23 cellular contexts compared by ENCODE assay signal in genomic region chr5:1769752-1770442, GRCh38. TPM values are rescaled to one million over a fixed set of nuclear protein-coding genes. Genes with fewer than 3 reads are reported as not detected.
DNase-seq lines count a peak whose midpoint lies in the region; ATAC-seq, FAIRE-seq and TF ChIP-seq lines count a peak whose summit lies in the region.
"Had no signal": no experiment of that assay in that cellular context is flagged by ENCODE, and none has a peak within 500 bp of the region (broad histone marks: within the 10 kb centered on the region; RNA-seq: fewer than 3 reads in every experiment).

No MANE protein-coding gene starts in this region.

- no peak overlapping the region for H3K4me3 Mint-ChIP-seq in CD14-positive monocyte
- no peak overlapping the region for H3K4me3 Mint-ChIP-seq in T-helper 2 cell treated with Interferon-gamma antibody and Interleukin-4, amounts not matched to agents 5 μg/mL and 100 μg/mL, for 36 hours
- H3K4me3 Mint-ChIP-seq: CD4-positive, alpha-beta T cell had no signal

- H3K9me3 ChIP-seq in RWPE2 (ENCODE audit: severe bottlenecking): no peaks in the 10 kb centered on the region
- H3K9me3 ChIP-seq in kidney (ENCODE audit: control insufficient read depth in 1 of 2, low read length in 2 of 2): no peaks in the 10 kb centered on the region
- H3K9me3 ChIP-seq in GM23248 (ENCODE audit: low read depth): no peaks in the 10 kb centered on the region
- H3K9me3 ChIP-seq: BE2C, Caco-2 had no signal

- peak; percentile 18 for DNase-seq in CD14-positive monocyte (ENCODE audit: low spot score)
- peak; percentile 65 for DNase-seq in RWPE2 (ENCODE audit: low spot score)
- peak; percentile 56 for DNase-seq in kidney
- DNase-seq in posterior vena cava (ENCODE audit: low spot score): peak; percentile 64
- no peak for DNase-seq in GM10266 (ENCODE audit: extremely low spot score)
- DNase-seq in T-helper 2 cell treated with Interferon-gamma antibody and Interleukin-4, amounts not matched to agents 5 μg/mL and 100 μg/mL, for 36 hours (ENCODE audit: low spot score): no peak
- DNase-seq in GM23248: no peak
- DNase-seq in HuH-7.5 (ENCODE audit: low spot score): no peak
- DNase-seq: BE2C; CD4-positive, alpha-beta T cell; DND-41; KBM-7; NCI-H1092; NCI-H1436 treated with DMSO at 0.1 percent for 48 hours; NCI-H1930; NCI-H2227 treated with DMSO at 0.1 percent for 48 hours; NCI-H510A; NCI-H774; NK-92 treated with Interleukin-12 subunit alpha and Interleukin-12 subunit beta, amount 100 ng/mL, for 24 hours had no signal

- H3K27me3 Mint-ChIP-seq in CD14-positive monocyte (ENCODE audit: low read depth in 3 of 3): peaks cover 10 to 19% (median 11%) of the 10 kb centered on the region in 3 donors
- peaks cover 10% of the 10 kb centered on the region for H3K27me3 Mint-ChIP-seq in T-helper 2 cell treated with Interferon-gamma antibody and Interleukin-4, amounts not matched to agents 5 μg/mL and 100 μg/mL, for 36 hours (ENCODE audit: low read depth)

- peaks cover 0 to 3% (median 0%) of the 10 kb centered on the region in 7 donors for H3K9me3 Mint-ChIP-seq in CD14-positive monocyte
- H3K9me3 Mint-ChIP-seq in T-helper 2 cell treated with Interferon-gamma antibody and Interleukin-4, amounts not matched to agents 5 μg/mL and 100 μg/mL, for 36 hours: no peaks in the 10 kb centered on the region
- H3K9me3 Mint-ChIP-seq: CD4-positive, alpha-beta T cell had no signal

- in situ Hi-C loops in GM23248 (cut with MboI): loop anchor here (25.0 kb wide), 2 partner anchors 967 to 1842 kb away; no protein-coding TSS in a partner anchor

- no peaks in the 10 kb centered on the region for H3K9me2 ChIP-seq in GM23248 (ENCODE audit: insufficient read depth)

- peaks cover 24% of the 10 kb centered on the region for H3K27me3 ChIP-seq in RWPE2 (ENCODE audit: insufficient read depth, poor library complexity, severe bottlenecking)
- peaks cover 24% of the 10 kb centered on the region for H3K27me3 ChIP-seq in GM23248 (replicated peaks; ENCODE audit: insufficient read depth)

- H4K20me1 ChIP-seq in GM23248 (ENCODE audit: insufficient read depth): no peaks in the 10 kb centered on the region

- H2AFZ ChIP-seq in GM23248: no peak overlapping the region

- no peaks in the 10 kb centered on the region for H3K36me3 Mint-ChIP-seq in CD14-positive monocyte
- H3K36me3 Mint-ChIP-seq in T-helper 2 cell treated with Interferon-gamma antibody and Interleukin-4, amounts not matched to agents 5 μg/mL and 100 μg/mL, for 36 hours (ENCODE audit: low read depth): no peaks in the 10 kb centered on the region

- no peak overlapping the region for H3K27ac Mint-ChIP-seq in CD14-positive monocyte
- no peak overlapping the region for H3K27ac Mint-ChIP-seq in T-helper 2 cell treated with Interferon-gamma antibody and Interleukin-4, amounts not matched to agents 5 μg/mL and 100 μg/mL, for 36 hours
- H3K27ac Mint-ChIP-seq: CD4-positive, alpha-beta T cell had no signal

- H3K4me2 ChIP-seq in GM23248 (ENCODE audit: unreplicated experiment): no peak overlapping the region

- intact Hi-C loops in CD14-positive monocyte (cut with micrococcal nuclease): loop anchor here in 1 of 2 donors (10.0 kb wide), 1 partner anchor 265 kb away; no protein-coding TSS in a partner anchor
- intact Hi-C loops in kidney (cut with DNase I): no loop called here
- intact Hi-C loops in posterior vena cava (cut with DNase I): no loop called here

- FAIRE-seq in kidney (lab: Jason Lieb, UNC): no peak
- FAIRE-seq: GM12891, H54 had no signal

- no peak overlapping the region for H3K9ac ChIP-seq in kidney (ENCODE audit: low read length in 2 of 2)
- no peak overlapping the region for H3K9ac ChIP-seq in GM23248

- no peaks in the 10 kb centered on the region for H3F3A ChIP-seq in GM23248 (ENCODE audit: insufficient read depth)

- ATAC-seq in RWPE2 (ENCODE audit: low read depth): no peak

- H3K36me3 ChIP-seq in RWPE2 (ENCODE audit: low read depth) (no peaks in the 10 kb centered on the region), kidney (ENCODE audit: control insufficient read depth in 1 of 2, insufficient read depth in 2 of 2, low read length in 2 of 2) (no peaks in the 10 kb centered on the region), GM23248 (ENCODE audit: low read depth) (no peaks in the 10 kb centered on the region)
- H3K36me3 ChIP-seq: BE2C, SJSA1 had no signal

- no peaks in the 10 kb centered on the region for H3K79me2 ChIP-seq in GM23248 (ENCODE audit: insufficient read depth)

- H3K4me1 ChIP-seq in RWPE2 (ENCODE audit: insufficient read depth, poor library complexity, severe bottlenecking) (no peaks in the 10 kb centered on the region), kidney (ENCODE audit: control insufficient read depth in 1 of 2, insufficient read depth in 1 of 2, low read depth in 1 of 2, low read length in 2 of 2) (no peaks in the 10 kb centered on the region), GM23248 (ENCODE audit: insufficient read depth) (no peaks in the 10 kb centered on the region)
- H3K4me1 ChIP-seq: BE2C, Caco-2 had no signal

- no peaks in the 10 kb centered on the region for H3K4me1 Mint-ChIP-seq in CD14-positive monocyte
- H3K4me1 Mint-ChIP-seq in T-helper 2 cell treated with Interferon-gamma antibody and Interleukin-4, amounts not matched to agents 5 μg/mL and 100 μg/mL, for 36 hours (ENCODE audit: low read depth): no peaks in the 10 kb centered on the region

- no peak for TF ChIP-seq CTCF in CD14-positive monocyte (IDR thresholded peaks at IDR 0.05)
- TF ChIP-seq CTCF in RWPE2 (IDR thresholded peaks at IDR 0.05; ENCODE audit: poor library complexity, severe bottlenecking): no peak
- TF ChIP-seq CTCF in kidney (IDR thresholded peaks at IDR 0.05; ENCODE audit: borderline replicate concordance, extremely low read depth, insufficient read depth): no peak
- TF ChIP-seq CTCF in GM10266 (IDR thresholded peaks at IDR 0.05; ENCODE audit: control insufficient read depth, insufficient read depth, low read depth, missing control alignments): no peak

- no peak overlapping the region for H3K4me3 ChIP-seq in RWPE2 (ENCODE audit: severe bottlenecking)
- no peak overlapping the region for H3K4me3 ChIP-seq in kidney (ENCODE audit: low read length in 2 of 2)
- H3K4me3 ChIP-seq in GM23248: no peak overlapping the region
- H3K4me3 ChIP-seq: SJSA1 had no signal

- WGBS in GM23248 (ENCODE audit: low coverage in 1 of 2, low lambda C conversion rate in 2 of 2, missing lambda C conversion rate in 2 of 2), 2 experiments: 80 to 81% methylated on average over 29 to 30 of the region's 30 CpGs

- H3K27ac ChIP-seq in RWPE2 (ENCODE audit: poor library complexity, severe bottlenecking): no peak overlapping the region
- no peak overlapping the region for H3K27ac ChIP-seq in kidney (ENCODE audit: low read depth in 2 of 2, low read length in 2 of 2)
- no peak overlapping the region for H3K27ac ChIP-seq in GM23248
- H3K27ac ChIP-seq: SJSA1 had no signal

RNA-seq across cellular contexts. Expression of gene MRPL36, which starts 29.7 kb away (rescaled TPM):
- polyA plus RNA-seq in CD14-positive monocyte (10 to 100 TPM; 65.9 to 81.7 TPM), kidney (ENCODE audit: insufficient read depth, low read depth, low replicate concordance) (96.7 TPM), GM23248 (2016; fragmentation: Nextera tagmentation; extraction: Ambion mirVana) (140 and 147 TPM in 2 replicates)
- total RNA-seq in kidney (29.6 TPM), posterior vena cava (10 to 100 TPM; 29.4 to 32.4 TPM)
- total RNA-seq in GM23248 (2014; rRNA removed; shearing (Covaris generic)): 30.9 and 33.9 TPM in 2 replicates

RNA-seq across cellular contexts. Expression of gene NDUFS6, which starts 31.3 kb away (rescaled TPM):
- polyA plus RNA-seq in CD14-positive monocyte (10 to 100 TPM; 62.2 to 62.3 TPM), kidney (ENCODE audit: insufficient read depth, low read depth, low replicate concordance) (164 TPM), GM23248 (2016; fragmentation: Nextera tagmentation; extraction: Ambion mirVana) (103 and 106 TPM in 2 replicates)
- total RNA-seq in kidney (31.1 TPM), posterior vena cava (10 to 100 TPM; 25.4 to 25.8 TPM)
- total RNA-seq in GM23248 (2014; rRNA removed; shearing (Covaris generic)): 34.7 and 39.6 TPM in 2 replicates

Comparison
In these comparisons a context has a peak if more than half of its experiments do, and no peak if none do; other contexts are left out.
1. DNase-seq: peak in CD14-positive monocyte (single experiment), RWPE2 (single experiment), kidney (single experiment) and posterior vena cava (single experiment); none in GM10266 (single experiment), T-helper 2 cell treated with Interferon-gamma antibody and Interleukin-4, amounts not matched to agents 5 μg/mL and 100 μg/mL, for 36 hours (single experiment), GM23248 (single experiment) and HuH-7.5 (single experiment).